In genomic region chr22:37176464-37177061, GRCh38 we compare ENCODE assay signal across 8 cellular contexts. TPM values are rescaled to one million over a fixed set of nuclear protein-coding genes. Genes with fewer than 3 reads are reported as not detected.
DNase-seq lines count a peak whose midpoint lies in the region; ATAC-seq lines count a peak whose summit lies in the region.

No MANE protein-coding gene starts in this region.

- H3K9me3 Mint-ChIP-seq in T-cell = no peaks in the 10 kb centered on the region

- H3K4me1 ChIP-seq in rectal smooth muscle tissue (ENCODE audit: control insufficient read depth, insufficient read depth, low read length) = peaks cover 12% of the 10 kb centered on the region

- POLR2A ChIA-PET in T-cell (lab: Charles Lee) = no interaction called here

- DNase-seq in Daoy (ENCODE audit: low read depth) (peak; percentile 49), T-cell (no peak), glomerular endothelial cell (ENCODE audit: extremely low read depth, low read depth, low spot score) (peak; percentile 93), HuH-7 (ENCODE audit: low spot score) (no peak), NCI-H748 treated with DMSO at 0.1 percent for 48 hours (lab: John Stamatoyannopoulos, UW) (no peak)

- CTCF ChIA-PET in T-cell (lab: Charles Lee) = no interaction called here

- no peak overlapping the region for H3K27ac ChIP-seq in rectal smooth muscle tissue (ENCODE audit: low read depth, low read length)

- H3K36me3 Mint-ChIP-seq in T-cell = peaks cover 6% of the 10 kb centered on the region

- H3K36me3 ChIP-seq in rectal smooth muscle tissue (ENCODE audit: control insufficient read depth, insufficient read depth, low read length) = no peaks in the 10 kb centered on the region

- H3K4me1 Mint-ChIP-seq in T-cell = peaks cover 24 to 27% (median 25%) of the 10 kb centered on the region in 3 donors

- H3K4me3 Mint-ChIP-seq in T-cell = peak overlapping the region; percentile 50 to 61 (median 60)

- ATAC-seq in T-cell (replicated peaks in 1 of 4) = peak in 3 of 4 experiments; percentile 54 to 59 (median 59)
- no peak for ATAC-seq in GM19395 (IDR thresholded peaks at IDR 0.05; ENCODE audit: unreplicated experiment)
- ATAC-seq in HG03469 (IDR thresholded peaks at IDR 0.05; ENCODE audit: unreplicated experiment) = no peak

- H3K4me3 ChIP-seq in rectal smooth muscle tissue (ENCODE audit: low read length) = peak overlapping the region; percentile 18

- H3K27me3 ChIP-seq in rectal smooth muscle tissue (ENCODE audit: control insufficient read depth, insufficient read depth, low read length) = no peaks in the 10 kb centered on the region

- H3K27ac Mint-ChIP-seq in T-cell = peak overlapping the region; percentile 60 to 78

- no peak overlapping the region for H3K9ac ChIP-seq in rectal smooth muscle tissue (ENCODE audit: low read length)

- peaks cover 4 to 6% of the 10 kb centered on the region in 2 donors for H3K27me3 Mint-ChIP-seq in T-cell

RNA-seq across cellular contexts. Expression of gene C1QTNF6, which starts 11.5 kb away (rescaled TPM):
- total RNA-seq in Daoy (2014; rRNA removed; shearing (Covaris generic)) = 0.30 and 0.34 TPM in 2 replicates
- total RNA-seq in T-cell = 10 to 100 TPM in 4 of 5 donors, 1 to 10 TPM in 1; 9.0 to 26.4 (median 22.0) TPM
- total RNA-seq in glomerular endothelial cell = 14.2 and 15.2 TPM in 2 replicates

RNA-seq across cellular contexts. Expression of gene IL2RB, which starts 26.8 kb away (rescaled TPM):
- not detected in 2 replicates for total RNA-seq in Daoy (2014; rRNA removed; shearing (Covaris generic))
- total RNA-seq in T-cell = 100 to 1,000 TPM in 2 of 5 donors, 10 to 100 TPM in 3; 53.6 to 118 (median 98.1) TPM
- total RNA-seq in glomerular endothelial cell = 0.18 and 0.34 TPM in 2 replicates

RNA-seq across cellular contexts. Expression of gene SSTR3, which starts 35.7 kb away (rescaled TPM):
- not detected in 2 replicates for total RNA-seq in Daoy (2014; rRNA removed; shearing (Covaris generic))
- total RNA-seq in T-cell = 1 to 10 TPM; 4.6 to 8.7 (median 5.3) TPM
- total RNA-seq in glomerular endothelial cell = 0.05 TPM in 1 of 2 replicates, not detected in the other

Comparison
In these comparisons a context has a peak if more than half of its experiments do, and no peak if none do; other contexts are left out.
1. DNase-seq: peak in Daoy (single experiment) and glomerular endothelial cell (single experiment); none in T-cell (0 of 34), HuH-7 (single experiment) and NCI-H748 treated with DMSO at 0.1 percent for 48 hours (single experiment).
2. ATAC-seq: peak in T-cell (3 of 4); none in GM19395 (single experiment) and HG03469 (single experiment).
3. RNA of gene IL2RB, which starts 26.8 kb away (total RNA-seq): 53.6 to 118 TPM in T-cell; 0.18 to 0.34 TPM in glomerular endothelial cell and not detected in Daoy; every median in the first group is over 10 times any median in the second.